34 cellular contexts compared by ENCODE assay signal in the genomic region with DNA sequence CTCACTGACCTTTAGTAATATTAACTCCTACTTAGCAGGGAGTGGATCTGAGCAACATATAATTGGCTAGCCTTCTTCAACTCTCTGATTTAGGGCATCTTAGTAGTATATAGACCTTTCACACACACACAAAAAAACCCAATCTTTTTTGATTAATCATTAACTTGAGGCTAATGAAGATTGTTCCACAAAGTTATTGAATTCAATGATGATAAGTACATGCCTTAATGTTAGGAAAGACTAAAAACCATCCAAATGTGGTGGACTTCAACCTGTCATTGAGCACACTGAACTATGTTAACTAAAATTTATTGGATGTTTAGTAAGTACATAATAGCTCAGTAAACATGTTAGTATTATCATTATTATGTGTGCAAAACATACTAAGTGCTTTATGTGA.
"Had no signal": no experiment of that assay in that cellular context is flagged by ENCODE, and none has a peak within 500 bp of the region (broad histone marks: within the 10 kb centered on the region; RNA-seq: fewer than 3 reads in every experiment).

No MANE protein-coding gene starts in this region.

- H3K4me3 ChIP-seq: adrenal gland, ascending aorta, body of pancreas, breast epithelium, cardiac muscle cell had no signal

- H3K27me3 ChIP-seq: adrenal gland, ascending aorta, body of pancreas, brain microvascular endothelial cell, cardiac muscle cell had no signal

- H3K4me1 ChIP-seq: adrenal gland, ascending aorta, body of pancreas, breast epithelium had no signal

- H3K9me3 ChIP-seq: adrenal gland, ascending aorta, body of pancreas, breast epithelium had no signal

- H3K36me3 ChIP-seq: adrenal gland, ascending aorta, brain microvascular endothelial cell, breast epithelium, cardiac muscle cell had no signal

- FAIRE-seq: astrocyte, bronchial epithelial cell had no signal

- ATAC-seq: activated naive CD4-positive, alpha-beta T cell treated with anti-CD3 and anti-CD28 coated beads, Interleukin-2, amount 50 U/mL, for 72 hours; activated naive CD8-positive, alpha-beta T cell treated with anti-CD3 and anti-CD28 coated beads, Interleukin-2, amount 50 U/mL, for 24 hours; activated T-cell treated with anti-CD3 and anti-CD28 coated beads, Interleukin-2, amount 50 U/mL, for 4 hours; activated T-cell treated with anti-CD3 and anti-CD28 coated beads, Interleukin-2, amount 50 U/mL, for 72 hours; activated T-helper 17 cell treated with anti-CD3 and anti-CD28 coated beads, Interleukin-2, amount 50 U/mL, for 72 hours; body of pancreas had no signal

- H3K27ac ChIP-seq: adrenal gland, ascending aorta, body of pancreas, brain microvascular endothelial cell, breast epithelium, cardiac muscle cell had no signal

- DNase-seq: activated effector memory CD4-positive, alpha-beta T cell treated with anti-CD3 and anti-CD28 coated beads, Interleukin-2, amount 50 U/mL, for 16 hours; activated effector memory CD4-positive, alpha-beta T cell treated with Interleukin-2 at 50 U/mL for 16 hours; activated gamma-delta T cell; activated gamma-delta T cell treated with Interleukin-2 at 50 U/mL for 16 hours; activated naive CD4-positive, alpha-beta T cell; activated naive CD4-positive, alpha-beta T cell treated with anti-CD3 and anti-CD28 coated beads for 36 hours; activated naive CD4-positive, alpha-beta T cell treated with anti-CD3 and anti-CD28 coated beads, Interleukin-2, amount 10 ng/mL, durations not matched to agents 7 days and 5 days; activated naive CD4-positive, alpha-beta T cell treated with anti-CD3 and anti-CD28 coated beads, Interleukin-2, amount 50 U/mL, for 16 hours; activated naive CD4-positive, alpha-beta T cell treated with Interleukin-2 at 50 U/mL for 16 hours; activated naive CD8-positive, alpha-beta T cell treated with anti-CD3 and anti-CD28 coated beads for 36 hours; activated naive CD8-positive, alpha-beta T cell treated with anti-CD3 and anti-CD28 coated beads, Interleukin-2, amount 10 ng/mL, durations not matched to agents 7 days and 5 days; activated naive CD8-positive, alpha-beta T cell treated with anti-CD3 and anti-CD28 coated beads, Interleukin-2, amount 50 U/mL, for 24 hours; activated T-cell treated with anti-CD3 and anti-CD28 coated beads, Interleukin-2, amount 50 U/mL, for 1 hour; activated T-cell treated with anti-CD3 and anti-CD28 coated beads, Interleukin-2, amount 50 U/mL, for 24 hours; activated T-cell treated with anti-CD3 and anti-CD28 coated beads, Interleukin-2, amount 50 U/mL, for 4 hours; activated T-cell treated with anti-CD3 and anti-CD28 coated beads, Interleukin-2, amount 50 U/mL, for 48 hours; activated T-cell treated with anti-CD3 and anti-CD28 coated beads, Interleukin-2, amount 50 U/mL, for 72 hours; adrenal gland; amniotic stem cell; amygdala; anterior cingulate cortex; aorta; body of pancreas; brain microvascular endothelial cell; caudate nucleus; central memory CD4-positive, alpha-beta T cell; cerebellar nuclear complex had no signal
